ENCODE assay signal across 12 cellular contexts in genomic region chr1:165397945-165398344, GRCh38. TPM values are rescaled to one million over a fixed set of nuclear protein-coding genes. Genes with fewer than 3 reads are reported as not detected.
DNase-seq lines count a peak whose midpoint lies in the region; ATAC-seq, FAIRE-seq and TF ChIP-seq lines count a peak whose summit lies in the region.
"Had no signal": no experiment of that assay in that cellular context is flagged by ENCODE, and none has a peak within 500 bp of the region (broad histone marks: within the 10 kb centered on the region; RNA-seq: fewer than 3 reads in every experiment).

No MANE protein-coding gene starts in this region.

- 59% methylated on average over 4 of the region's 4 CpGs; no CpG with 5 or more reads in 1 of the 2 experiments for WGBS in H1 (ENCODE audit: extremely low coverage in 1 of 2, insufficient coverage in 1 of 2, insufficient read length in 1 of 2, insufficient replicate concordance in 2 of 2, low coverage in 1 of 2, low lambda C conversion rate in 2 of 2, missing lambda C conversion rate in 1 of 2), 2 experiments

- H4K5ac ChIP-seq in H1 (ENCODE audit: insufficient read length, low read depth, low read length), result no peak overlapping the region

- H2BK20ac ChIP-seq in H1 (ENCODE audit: low read length), result no peak overlapping the region

- no peaks in the 10 kb centered on the region for H3K9me3 ChIP-seq in H1 (ENCODE audit: insufficient read depth in 2 of 2, low read depth in 1 of 2, low read length in 1 of 2)

- no peak overlapping the region for H3K4me2 ChIP-seq in H1 (ENCODE audit: insufficient read depth in 1 of 2, low read depth in 2 of 2, low read length in 2 of 2)

- TF ChIP-seq EP300 in H1 (IDR thresholded peaks at IDR 0.05; ENCODE audit: borderline replicate concordance in 1 of 2, low read depth in 2 of 2, low read length in 2 of 2), result no peak

- H3K23me2 ChIP-seq in H1 (ENCODE audit: low read depth, low read length), result no peaks in the 10 kb centered on the region; the same call in 1 of the 2 replicates

- no peak overlapping the region for H2AK5ac ChIP-seq in H1 (ENCODE audit: low read depth, low read length)

- CTCF ChIA-PET in H1 (lab: Charles Lee; ENCODE audit: partially characterized antibody), result interaction anchor here (0.6 to 11.7 kb wide), 6 partner anchors 12 to 268 kb away, joined by 3 to 220 read pairs (median 8); no protein-coding TSS in a partner anchor

- H3K4ac ChIP-seq in H1 (replicated peaks; ENCODE audit: insufficient read length, low read depth, low read length), result no peak overlapping the region

- no peak for FAIRE-seq in H1 (lab: Jason Lieb, UNC)

- H3K18ac ChIP-seq in H1 (ENCODE audit: extremely low read depth, low read length), result no peak overlapping the region

- no peaks in the 10 kb centered on the region for H3K36me3 ChIP-seq in H1 (ENCODE audit: control insufficient read depth in 2 of 4, insufficient read depth in 4 of 4, low read length in 3 of 4)

- peak overlapping the region; percentile 88; the same call in 1 of the 2 replicates for H2AFZ ChIP-seq in H1 (ENCODE audit: low read length)

- no peak overlapping the region for H3K56ac ChIP-seq in H1 (replicated peaks; ENCODE audit: insufficient read length, low read depth, low read length)

- no peak overlapping the region for H2BK5ac ChIP-seq in H1 (ENCODE audit: low read depth, low read length)

- H4K20me1 ChIP-seq in H1 (replicated peaks in 1 of 2; ENCODE audit: control insufficient read depth in 1 of 2, insufficient read depth in 2 of 2, low read length in 2 of 2), result peaks cover 0 to 2% of the 10 kb centered on the region in 2 experiments

- no peak overlapping the region for H2BK12ac ChIP-seq in H1 (ENCODE audit: low read depth, low read length)

- peaks cover 4% of the 10 kb centered on the region; the same call in 1 of the 2 replicates for H3K79me1 ChIP-seq in H1 (ENCODE audit: low read depth, low read length)

- TF ChIP-seq CTCF in H1 (IDR thresholded peaks at IDR 0.05; ENCODE audit: control extremely low read depth in 1 of 3, insufficient read depth in 1 of 3, low read depth in 1 of 3, low read length in 3 of 3), result no peak

- no peak overlapping the region for H4K91ac ChIP-seq in H1 (replicated peaks; ENCODE audit: insufficient read length, low read length)

- ATAC-seq in HG03108 (IDR thresholded peaks at IDR 0.05; ENCODE audit: unreplicated experiment), result no peak
- ATAC-seq: HCT116 had no signal

- no peaks in the 10 kb centered on the region for H3K27me3 ChIP-seq in H1 (replicated peaks in 1 of 4; ENCODE audit: control insufficient read depth in 3 of 4, extremely low read depth in 1 of 4, insufficient read depth in 3 of 4, low read length in 3 of 4)

- no peak for TF ChIP-seq POLR2A in H1 (IDR thresholded peaks at IDR 0.05; ENCODE audit: control extremely low read depth in 1 of 2, low read depth in 2 of 2, low read length in 2 of 2)

- H3K27ac ChIP-seq in H1 (ENCODE audit: low read depth, low read length), result no peak overlapping the region
- H3K27ac ChIP-seq: SK-N-MC had no signal

- no peaks in the 10 kb centered on the region; a peak in 1 of 7 replicates for H3K4me1 ChIP-seq in H1 (replicated peaks in 1 of 4; ENCODE audit: control insufficient read depth in 3 of 4, insufficient read depth in 4 of 4, low read length in 3 of 4)

- no peaks in the 10 kb centered on the region for H3K79me2 ChIP-seq in H1 (ENCODE audit: control insufficient read depth in 1 of 2, insufficient read depth in 2 of 2, low read length in 2 of 2)

- no peak overlapping the region for H3K4me3 ChIP-seq in H1 (ENCODE audit: extremely low read depth in 1 of 4, insufficient read depth in 2 of 4, low read depth in 3 of 4, low read length in 4 of 4)
- H3K4me3 ChIP-seq: SK-N-MC had no signal

- no peak for TF ChIP-seq RAD21 in H1 (IDR thresholded peaks at IDR 0.05 in 1 of 2, conservative IDR thresholded peaks at IDR 0.05 in 1 of 2; ENCODE audit: low read depth in 2 of 2, low read length in 2 of 2)

- DNase-seq in ELR (ENCODE audit: low read depth) (peak; percentile 77), MV-4-11 (lab: John Stamatoyannopoulos, UW) (peak; percentile 57), H1 (ENCODE audit: low read depth in 1 of 2, low spot score in 2 of 2) (no peak), mucosa of gallbladder (ENCODE audit: low spot score) (peak; percentile 16), NCI-H82 (lab: John Stamatoyannopoulos, UW) (no peak), GM19240 (ENCODE audit: insufficient read length, low spot score) (no peak), medulla oblongata (ENCODE audit: extremely low spot score) (no peak)
- DNase-seq: activated gamma-delta T cell; stimulated activated CD4-positive, alpha-beta T cell treated with anti-CD3 and anti-CD28 coated beads, Interleukin-12 subunit alpha, Interleukin-12 subunit beta, amount 100 ng/mL, for 4 hours had no signal

- H2BK15ac ChIP-seq in H1 (ENCODE audit: low read length), result no peak overlapping the region

- POLR2A ChIA-PET in H1 (lab: Charles Lee; ENCODE audit: partially characterized antibody), result no interaction called here

- H3K14ac ChIP-seq in H1 (ENCODE audit: insufficient read length), result no peak overlapping the region

- no peak overlapping the region for H3K9ac ChIP-seq in H1 (replicated peaks in 1 of 4; ENCODE audit: extremely low read depth in 1 of 4, low read depth in 3 of 4, low read length in 3 of 4)

- H2BK120ac ChIP-seq in H1 (replicated peaks; ENCODE audit: low read depth, low read length), result no peak overlapping the region

- H3K23ac ChIP-seq in H1 (ENCODE audit: insufficient read length), result no peak overlapping the region

- H4K8ac ChIP-seq in H1 (ENCODE audit: extremely low read depth, insufficient read depth, low read length), result no peak overlapping the region

TF ChIP-seq in H1, 55 proteins besides CTCF, POLR2A, EP300 and RAD21:
- no peak for TF ChIP-seq SAP30 (IDR thresholded peaks at IDR 0.05; ENCODE audit: insufficient read depth, insufficient replicate concordance, low read length)
- TF ChIP-seq HDAC6 (IDR thresholded peaks at IDR 0.05; ENCODE audit: low read depth, low read length), result no peak
- no peak for TF ChIP-seq EGR1 (IDR thresholded peaks at IDR 0.05; ENCODE audit: borderline replicate concordance, low read depth, low read length)
- TF ChIP-seq POLR2AphosphoS5 (IDR thresholded peaks at IDR 0.05; ENCODE audit: low read depth, low read length), result no peak
- no peak for TF ChIP-seq BACH1 (IDR thresholded peaks at IDR 0.05; ENCODE audit: low read length)
- TF ChIP-seq SP2 (IDR thresholded peaks at IDR 0.05; ENCODE audit: low read length), result no peak
- no peak for TF ChIP-seq E2F6 (IDR thresholded peaks at IDR 0.05)
- TF ChIP-seq TBP (IDR thresholded peaks at IDR 0.05; ENCODE audit: low read depth, low read length), result no peak
- TF ChIP-seq KDM5A (IDR thresholded peaks at IDR 0.05; ENCODE audit: low read length), result no peak
- no peak for TF ChIP-seq GTF2F1 (IDR thresholded peaks at IDR 0.05; ENCODE audit: borderline replicate concordance, low read depth, low read length)
- no peak for TF ChIP-seq SUZ12 (IDR thresholded peaks at IDR 0.05; ENCODE audit: low read length)
- no peak for TF ChIP-seq JUN (IDR thresholded peaks at IDR 0.05; ENCODE audit: low read depth, low read length)
- no peak for TF ChIP-seq KDM4A (IDR thresholded peaks at IDR 0.05; ENCODE audit: low read depth, low read length, severe bottlenecking)
- no peak for TF ChIP-seq CBX5 (IDR thresholded peaks at IDR 0.05; ENCODE audit: low read depth, low read length)
- no peak for TF ChIP-seq YY1 (IDR thresholded peaks at IDR 0.05; ENCODE audit: low read depth, low read length)
- TF ChIP-seq ASH2L (IDR thresholded peaks at IDR 0.05; ENCODE audit: low read length), result no peak
- no peak for TF ChIP-seq TAF7 (optimal IDR thresholded peaks at IDR 0.05; ENCODE audit: borderline replicate concordance, low read depth, low read length)
- no peak for TF ChIP-seq POU5F1 (IDR thresholded peaks at IDR 0.05; ENCODE audit: low read depth, low read length)
- TF ChIP-seq SP4 (IDR thresholded peaks at IDR 0.05; ENCODE audit: low read length), result no peak
TF ChIP-seq in H1: peak in this region for 0.

RNA-seq across cellular contexts. Expression of gene LMX1A, which starts 41.4 kb away (rescaled TPM):
- total RNA-seq in H1 (2021; fragmentation: NEBNext Ultra II Directional; extraction: Animal tissue kit (Norgen Biotek cat#: 25700)), result not detected in 2 replicates
- polyA plus RNA-seq in H1 (2011; rRNA removed), result 0.03 TPM in 1 of 2 replicates, not detected in the other
- 0.04 TPM for polyA plus RNA-seq in H1 (2011; cell fraction: cytosol; rRNA removed)
- polyA plus RNA-seq in H1 (2011; cell fraction: nucleus; rRNA removed), result not detected
- 0.09 to 0.13 TPM in 2 of 4 replicates, not detected in the others for polyA plus RNA-seq in H1 (2012, experiment 1 of 2)
- 0.12 TPM for polyA plus RNA-seq in H1 (2012, experiment 2 of 2)
- polyA plus RNA-seq in H1 (2013, experiment 1 of 2), result not detected
- polyA plus RNA-seq in H1 (2013, experiment 2 of 2), result not detected
- 0.22 TPM in 1 of 2 replicates, not detected in the other for polyA minus RNA-seq in H1 (2011; rRNA and poly(A)+ RNA removed)
- polyA minus RNA-seq in H1 (2011; cell fraction: cytosol; rRNA and poly(A)+ RNA removed), result not detected
- polyA minus RNA-seq in H1 (2011; cell fraction: nucleus; rRNA and poly(A)+ RNA removed), result not detected
- 0.12 TPM for total RNA-seq in mucosa of gallbladder

RNA-seq across cellular contexts. Expression of gene RXRG, which starts 47.0 kb away (rescaled TPM):
- total RNA-seq in H1 (2021; fragmentation: NEBNext Ultra II Directional; extraction: Animal tissue kit (Norgen Biotek cat#: 25700)), result not detected in 2 replicates
- not detected in 2 replicates for polyA plus RNA-seq in H1 (2011; rRNA removed)
- not detected for polyA plus RNA-seq in H1 (2011; cell fraction: cytosol; rRNA removed)
- not detected for polyA plus RNA-seq in H1 (2011; cell fraction: nucleus; rRNA removed)
- not detected in 4 replicates for polyA plus RNA-seq in H1 (2012, experiment 1 of 2)
- not detected for polyA plus RNA-seq in H1 (2012, experiment 2 of 2)
- polyA plus RNA-seq in H1 (2013, experiment 1 of 2), result not detected
- not detected for polyA plus RNA-seq in H1 (2013, experiment 2 of 2)
- not detected in 2 replicates for polyA minus RNA-seq in H1 (2011; rRNA and poly(A)+ RNA removed)
- not detected for polyA minus RNA-seq in H1 (2011; cell fraction: cytosol; rRNA and poly(A)+ RNA removed)
- polyA minus RNA-seq in H1 (2011; cell fraction: nucleus; rRNA and poly(A)+ RNA removed), result not detected
- total RNA-seq in mucosa of gallbladder, result 1.0 TPM

Comparison
In these comparisons a context has a peak if more than half of its experiments do, and no peak if none do; other contexts are left out.
1. DNase-seq: peak in ELR (single experiment), MV-4-11 (single experiment) and mucosa of gallbladder (single experiment); none in H1 (0 of 2), NCI-H82 (single experiment), GM19240 (single experiment) and medulla oblongata (single experiment).